ENCODE assay signal across 11 cellular contexts in the genomic region with DNA sequence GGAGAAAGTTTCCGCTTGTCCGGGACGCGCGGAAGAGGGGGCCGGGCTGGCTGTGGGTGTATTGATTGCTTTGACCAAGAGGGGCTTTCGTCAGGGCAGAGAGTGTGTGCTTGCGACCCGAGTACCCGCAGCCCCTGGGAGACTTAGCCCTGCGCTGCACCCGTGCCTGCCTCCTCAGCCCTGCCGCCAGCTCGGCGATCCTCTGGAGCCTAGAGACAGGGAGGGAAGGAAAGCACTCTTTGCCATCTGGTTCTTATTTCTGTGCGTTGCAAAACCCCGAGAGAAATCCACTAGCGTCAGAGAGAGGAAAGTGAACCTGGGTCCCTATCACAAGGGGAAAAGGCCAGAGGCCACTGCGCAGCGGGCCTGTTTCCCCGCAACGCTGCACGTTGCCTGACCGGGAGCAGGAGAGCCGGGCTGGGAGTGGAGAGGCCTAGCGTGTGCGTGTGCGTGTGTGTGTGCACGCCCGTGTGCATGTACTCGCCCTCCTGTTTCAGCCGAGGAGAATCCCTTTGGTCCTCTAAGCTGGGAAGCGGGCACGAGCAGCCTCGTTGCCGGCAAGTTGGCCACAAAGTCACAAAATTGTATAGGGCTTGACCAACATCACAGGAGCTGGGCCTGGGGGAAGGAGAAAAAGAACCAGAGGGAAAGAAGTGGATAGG. TPM values are rescaled to one million over a fixed set of nuclear protein-coding genes. Genes with fewer than 3 reads are reported as not detected.
DNase-seq lines count a peak whose midpoint lies in the region; ATAC-seq and TF ChIP-seq lines count a peak whose summit lies in the region.
"Had no signal": no experiment of that assay in that cellular context is flagged by ENCODE, and none has a peak within 500 bp of the region (broad histone marks: within the 10 kb centered on the region; RNA-seq: fewer than 3 reads in every experiment).

No MANE protein-coding gene starts in this region.

- H3K4me1 ChIP-seq in smooth muscle cell (ENCODE audit: low read depth): peaks cover 40% of the 10 kb centered on the region
- peaks cover 2% of the 10 kb centered on the region for H3K4me1 ChIP-seq in prostate gland (replicated peaks)

- no peak for ATAC-seq in HG02970 (IDR thresholded peaks at IDR 0.05; ENCODE audit: low FRiP score, unreplicated experiment)

- peaks cover 14% of the 10 kb centered on the region for H3K4me1 Mint-ChIP-seq in activated CD4-positive, alpha-beta T cell treated with anti-CD3 and anti-CD28 coated beads, Interleukin-2, amount 10 ng/mL, durations not matched to agents 24 days and 14 days

- no peaks in the 10 kb centered on the region for H3K36me3 ChIP-seq in SK-N-MC (ENCODE audit: insufficient read depth, low read length)
- no peaks in the 10 kb centered on the region for H3K36me3 ChIP-seq in smooth muscle cell (ENCODE audit: low read depth)
- H3K36me3 ChIP-seq in prostate gland: no peaks in the 10 kb centered on the region

- H3K27ac Mint-ChIP-seq in activated CD4-positive, alpha-beta T cell treated with anti-CD3 and anti-CD28 coated beads, Interleukin-2, amount 10 ng/mL, durations not matched to agents 24 days and 14 days: peak overlapping the region; percentile 63

- no peaks in the 10 kb centered on the region for H3F3A ChIP-seq in smooth muscle cell (ENCODE audit: low read depth)

- H3K27me3 ChIP-seq in smooth muscle cell (ENCODE audit: low read depth): peaks cover 100% of the 10 kb centered on the region
- H3K27me3 ChIP-seq in prostate gland (replicated peaks; ENCODE audit: insufficient read depth): peaks cover 53% of the 10 kb centered on the region

- intact Hi-C loops in activated CD4-positive, alpha-beta T cell treated with anti-CD3 and anti-CD28 coated beads, Interleukin-2, amount 10 ng/mL, durations not matched to agents 24 days and 14 days (cut with micrococcal nuclease): loop anchor here (5.0 kb wide), 1 partner anchor 224 kb away; no protein-coding TSS in a partner anchor
- intact Hi-C loops in prostate gland (cut with DNase I): loop anchor here (5.0 kb wide), 1 partner anchor 886 kb away; no protein-coding TSS in a partner anchor

- H3K36me3 Mint-ChIP-seq in activated CD4-positive, alpha-beta T cell treated with anti-CD3 and anti-CD28 coated beads, Interleukin-2, amount 10 ng/mL, durations not matched to agents 24 days and 14 days (ENCODE audit: low read depth): peaks cover 3% of the 10 kb centered on the region

- H3K4me3 Mint-ChIP-seq in activated CD4-positive, alpha-beta T cell treated with anti-CD3 and anti-CD28 coated beads, Interleukin-2, amount 10 ng/mL, durations not matched to agents 24 days and 14 days: no peak overlapping the region

- H3K9me3 ChIP-seq in SK-N-MC (ENCODE audit: low read depth, low read length) (no peaks in the 10 kb centered on the region), smooth muscle cell (replicated peaks; ENCODE audit: low read depth) (no peaks in the 10 kb centered on the region), prostate gland (no peaks in the 10 kb centered on the region)

- H3K4me2 ChIP-seq in smooth muscle cell: peak overlapping the region; percentile 51

- H3K27me3 Mint-ChIP-seq in activated CD4-positive, alpha-beta T cell treated with anti-CD3 and anti-CD28 coated beads, Interleukin-2, amount 10 ng/mL, durations not matched to agents 24 days and 14 days: peaks cover 82% of the 10 kb centered on the region

- TF ChIP-seq CTCF in smooth muscle cell (IDR thresholded peaks at IDR 0.05; ENCODE audit: borderline replicate concordance, insufficient read depth, poor library complexity, severe bottlenecking) (no peak), prostate gland (IDR thresholded peaks at IDR 0.05) (no peak)

- no peak for DNase-seq in activated CD4-positive, alpha-beta T cell treated with anti-CD3 and anti-CD28 coated beads, Interleukin-2, amount 10 ng/mL, durations not matched to agents 24 days and 14 days
- DNase-seq in activated CD4-positive, alpha-beta T cell treated with anti-CD3 and anti-CD28 coated beads for 1 hour: no peak
- DNase-seq in SK-N-MC (ENCODE audit: low read depth, low spot score) (no peak), fibroblast of gingiva (ENCODE audit: low read depth) (peak; percentile 57), smooth muscle cell (lab: John Stamatoyannopoulos, UW; ENCODE audit: unreplicated experiment) (no peak), DMS153 (lab: John Stamatoyannopoulos, UW) (no peak), prostate gland (ENCODE audit: low spot score) (no peak)
- DNase-seq: activated effector memory CD4-positive, alpha-beta T cell treated with anti-CD3 and anti-CD28 coated beads, Interleukin-2, amount 50 U/mL, for 16 hours; T-helper 9 cell had no signal

- WGBS in smooth muscle cell (ENCODE audit: low lambda C conversion rate): 8% methylated on average over 36 of the region's 36 CpGs
- WGBS in prostate gland: 55% methylated on average over 36 of the region's 36 CpGs

- peak overlapping the region; percentile 20 for H3K9ac ChIP-seq in SK-N-MC (ENCODE audit: insufficient read length)
- no peak overlapping the region for H3K9ac ChIP-seq in smooth muscle cell (ENCODE audit: low read depth)

- H3K9me3 Mint-ChIP-seq in activated CD4-positive, alpha-beta T cell treated with anti-CD3 and anti-CD28 coated beads, Interleukin-2, amount 10 ng/mL, durations not matched to agents 24 days and 14 days: no peaks in the 10 kb centered on the region

- H4K20me1 ChIP-seq in smooth muscle cell (ENCODE audit: low read depth): no peaks in the 10 kb centered on the region

- no peaks in the 10 kb centered on the region for H3K79me2 ChIP-seq in smooth muscle cell (ENCODE audit: low read depth)

- no peak overlapping the region for H3K27ac ChIP-seq in SK-N-MC
- H3K27ac ChIP-seq in smooth muscle cell (ENCODE audit: low read depth): no peak overlapping the region
- H3K27ac ChIP-seq in prostate gland: no peak overlapping the region

- H2AFZ ChIP-seq in smooth muscle cell (ENCODE audit: low read depth): no peak overlapping the region

- H3K4me3 ChIP-seq in SK-N-MC (peak overlapping the region; percentile 38), smooth muscle cell (no peak overlapping the region), prostate gland (no peak overlapping the region)

- no peak for TF ChIP-seq POLR2A in prostate gland (IDR thresholded peaks at IDR 0.05)

RNA-seq across cellular contexts. Expression of a gene that starts 1.7 kb away (rescaled TPM):
- total RNA-seq in activated CD4-positive, alpha-beta T cell treated with anti-CD3 and anti-CD28 coated beads, Interleukin-2, amount 10 ng/mL, durations not matched to agents 24 days and 14 days: not detected in 2 replicates
- not detected in 2 replicates for total RNA-seq in smooth muscle cell
- polyA plus RNA-seq in smooth muscle cell: not detected in 2 replicates
- not detected for total RNA-seq in prostate gland
- polyA plus RNA-seq: BJ had no signal
